ENCODE assay signal across 8 cellular contexts in the genomic region with DNA sequence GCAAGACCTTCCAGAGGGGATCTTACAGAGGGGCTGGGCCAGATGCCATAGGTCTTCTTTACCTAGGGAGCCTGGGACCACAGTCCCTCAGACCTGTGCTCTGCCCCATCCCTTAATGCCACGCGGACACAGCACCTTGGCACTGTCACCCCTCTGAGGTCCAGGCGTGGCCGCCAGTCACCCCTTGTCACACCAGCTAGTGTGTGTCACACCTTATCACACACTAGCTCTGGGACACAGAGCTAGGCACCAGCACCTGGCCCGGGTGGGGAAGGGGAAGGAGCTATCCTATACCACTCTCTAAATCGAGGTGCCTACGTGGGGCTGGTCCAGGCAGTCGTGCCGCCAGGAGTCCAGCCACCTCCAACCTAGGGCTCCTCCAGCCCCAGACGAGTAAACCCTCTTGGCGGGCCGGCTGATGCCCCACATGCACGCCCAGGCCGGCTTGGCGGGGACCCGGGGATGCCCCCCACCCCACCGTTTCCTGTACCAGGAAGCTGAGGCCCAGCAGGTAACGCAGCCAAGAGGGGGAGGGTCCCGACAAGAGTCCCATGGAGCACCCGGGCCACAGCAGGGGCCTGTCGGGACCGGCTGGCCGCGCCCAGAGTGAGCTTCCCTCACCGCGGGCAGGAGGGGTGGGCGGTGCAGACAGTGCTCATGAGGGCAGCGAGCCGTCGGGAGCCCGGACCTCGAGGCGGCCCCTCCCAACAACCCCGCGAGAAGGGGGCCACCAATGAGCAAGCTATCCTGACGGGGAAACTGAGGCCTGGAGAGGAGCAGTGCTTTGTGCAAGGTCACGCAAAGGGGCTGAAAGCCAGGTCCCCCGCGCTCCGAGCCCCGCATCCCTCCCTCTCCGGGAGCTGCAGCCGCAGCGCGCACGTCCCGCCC. TPM values are rescaled to one million over a fixed set of nuclear protein-coding genes. Genes with fewer than 3 reads are reported as not detected.
DNase-seq lines count a peak whose midpoint lies in the region; ATAC-seq and TF ChIP-seq lines count a peak whose summit lies in the region.

No MANE protein-coding gene starts in this region.

- peak; percentile 3 for ATAC-seq in GM19328 (IDR thresholded peaks at IDR 0.05; ENCODE audit: unreplicated experiment)
- ATAC-seq in left ventricle myocardium superior: no peak
- ATAC-seq in gastrocnemius medialis: no peak
- ATAC-seq in GM18870 (IDR thresholded peaks at IDR 0.05; ENCODE audit: unreplicated experiment): no peak

- H3K36me3 ChIP-seq in gastrocnemius medialis: no peaks in the 10 kb centered on the region

- intact Hi-C loops in left ventricle myocardium superior (cut with micrococcal nuclease): no loop called here
- intact Hi-C loops in gastrocnemius medialis (cut with DNase I; ENCODE audit: low total_unique reads): loop anchor here (5.0 kb wide), 2 partner anchors 65 to 270 kb away; a partner anchor contains a TSS

- no peak for TF ChIP-seq POLR2A in gastrocnemius medialis (IDR thresholded peaks at IDR 0.05)

- no peaks in the 10 kb centered on the region for H3K9me3 Mint-ChIP-seq in activated naive CD4-positive, alpha-beta T cell treated with anti-CD3 and anti-CD28 coated beads, Interleukin-2, amount 50 U/mL, for 24 hours

- H3K27ac Mint-ChIP-seq in activated naive CD4-positive, alpha-beta T cell treated with anti-CD3 and anti-CD28 coated beads, Interleukin-2, amount 50 U/mL, for 24 hours: peak overlapping the region; percentile 17

- H3K4me3 Mint-ChIP-seq in activated naive CD4-positive, alpha-beta T cell treated with anti-CD3 and anti-CD28 coated beads, Interleukin-2, amount 50 U/mL, for 24 hours: peak overlapping the region; percentile 76

- peak overlapping the region; percentile 47 to 73 (median 56) for H3K4me3 ChIP-seq in gastrocnemius medialis

- DNase-seq in A172 (ENCODE audit: low spot score) (peak; percentile 24), NCI-H748 (lab: John Stamatoyannopoulos, UW; ENCODE audit: unreplicated experiment) (peak; percentile 23), left ventricle myocardium superior (peak; percentile 49), gastrocnemius medialis (no peak), Ammon's horn (ENCODE audit: low spot score) (no peak)

- no peaks in the 10 kb centered on the region for H3K27me3 ChIP-seq in gastrocnemius medialis

- H3K27ac ChIP-seq in gastrocnemius medialis: no peak overlapping the region

- TF ChIP-seq CTCF in gastrocnemius medialis (IDR thresholded peaks at IDR 0.05 in 4 of 5, conservative IDR thresholded peaks at IDR 0.05 in 1 of 5): no peak

- H3K9me3 ChIP-seq in gastrocnemius medialis: no peaks in the 10 kb centered on the region

- no peaks in the 10 kb centered on the region for H3K27me3 Mint-ChIP-seq in activated naive CD4-positive, alpha-beta T cell treated with anti-CD3 and anti-CD28 coated beads, Interleukin-2, amount 50 U/mL, for 24 hours

- H3K36me3 Mint-ChIP-seq in activated naive CD4-positive, alpha-beta T cell treated with anti-CD3 and anti-CD28 coated beads, Interleukin-2, amount 50 U/mL, for 24 hours: no peaks in the 10 kb centered on the region

- peaks cover 0 to 7% of the 10 kb centered on the region in 2 donors for H3K4me1 ChIP-seq in gastrocnemius medialis

- in situ Hi-C loops in gastrocnemius medialis (cut with MboI; ENCODE audit: low sequenced_read_pairs in 4 of 4): no loop called here

- peaks cover 48% of the 10 kb centered on the region for H3K4me1 Mint-ChIP-seq in activated naive CD4-positive, alpha-beta T cell treated with anti-CD3 and anti-CD28 coated beads, Interleukin-2, amount 50 U/mL, for 24 hours

RNA-seq across cellular contexts. Expression of a gene that starts 0.6 kb away (rescaled TPM):
- total RNA-seq in A172 (2014; rRNA removed; shearing (Covaris generic)): 12.4 and 12.5 TPM in 2 replicates
- total RNA-seq in left ventricle myocardium superior: 0.35 TPM
- under 1 TPM; 0.05 to 0.42 (median 0.19) TPM for total RNA-seq in gastrocnemius medialis

Comparison
In these comparisons a context has a peak if more than half of its experiments do, and no peak if none do; other contexts are left out.
1. DNase-seq: peak in A172 (single experiment), NCI-H748 (single experiment) and left ventricle myocardium superior (single experiment); none in gastrocnemius medialis (0 of 2) and Ammon's horn (single experiment).